Comparison of ENCODE assay signal across 12 cellular contexts in the genomic region with DNA sequence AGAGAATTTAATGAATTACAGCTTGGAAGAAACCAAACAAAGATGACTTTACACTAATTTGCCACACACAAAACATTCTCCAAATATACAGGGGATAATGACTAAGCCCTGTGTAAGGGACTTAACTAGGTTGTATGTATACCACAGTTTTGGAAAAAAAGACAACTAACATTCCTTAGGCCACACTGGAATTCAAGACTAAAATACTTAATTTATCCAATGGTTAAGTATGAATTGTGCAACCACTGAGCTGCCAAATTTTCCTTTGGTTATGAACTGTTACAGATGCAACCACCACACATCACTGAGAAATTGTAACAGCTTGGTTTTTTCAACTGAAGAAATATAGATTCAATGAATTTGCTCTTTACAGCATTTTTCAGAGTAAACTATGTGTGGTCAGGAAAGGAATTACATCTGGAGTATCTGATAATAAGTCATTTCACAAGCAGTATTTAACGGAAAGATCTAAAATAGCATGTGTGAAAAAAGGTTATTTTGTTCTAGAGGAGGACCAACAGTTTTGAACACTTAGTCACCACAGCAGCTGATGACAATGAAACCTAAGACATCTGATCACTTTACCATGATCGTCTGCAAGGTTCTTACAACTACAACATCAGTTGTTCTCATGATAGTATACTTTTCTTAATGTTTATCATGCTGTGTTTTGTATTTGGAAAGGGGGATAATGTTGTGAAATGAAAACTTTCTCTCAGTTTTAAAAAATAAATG.
DNase-seq lines count a peak whose midpoint lies in the region; ATAC-seq and TF ChIP-seq lines count a peak whose summit lies in the region.
"Had no signal": no experiment of that assay in that cellular context is flagged by ENCODE, and none has a peak within 500 bp of the region (broad histone marks: within the 10 kb centered on the region; RNA-seq: fewer than 3 reads in every experiment).

No MANE protein-coding gene starts in this region.

- in situ Hi-C loops in IMR-90 (cut with MboI; ENCODE audit: low sequenced_read_pairs), result no loop called here

- no peaks in the 10 kb centered on the region for H3K9me1 ChIP-seq in IMR-90 (ENCODE audit: insufficient read depth, low read length)

- peaks cover 13% of the 10 kb centered on the region for H3K9me3 ChIP-seq in IMR-90 (ENCODE audit: control insufficient read depth, insufficient read depth, low read length)

- POLR2A ChIA-PET in IMR-90 (lab: Charles Lee; ENCODE audit: unreplicated experiment), result interaction anchor here (0.6 to 1.8 kb wide), 2 partner anchors 14 to 112 kb away, joined by 4 read pairs; no protein-coding TSS in a partner anchor

- TF ChIP-seq RAD21 in IMR-90 (IDR thresholded peaks at IDR 0.05; ENCODE audit: low read length), result peak; percentile 16; the same call in 1 of the 2 replicates

- H3K18ac ChIP-seq in IMR-90 (ENCODE audit: low read depth, low read length), result peak overlapping the region; percentile 99

- no peaks in the 10 kb centered on the region for H3K36me3 ChIP-seq in IMR-90 (ENCODE audit: control insufficient read depth, insufficient read depth, low read length)
- H3K36me3 ChIP-seq: suprapubic skin had no signal

- no peaks in the 10 kb centered on the region for H3K27me3 ChIP-seq in IMR-90 (ENCODE audit: control insufficient read depth, insufficient read depth, low read length)
- H3K27me3 ChIP-seq: suprapubic skin had no signal

- dilution Hi-C loops in IMR-90 (cut with HindIII; ENCODE audit: low sequenced_read_pairs, unreplicated experiment), result no loop called here

- H3K14ac ChIP-seq in IMR-90 (replicated peaks; ENCODE audit: low read depth, low read length), result no peak overlapping the region

- peak overlapping the region; percentile 96; the same call in 1 of the 2 replicates for H3K4ac ChIP-seq in IMR-90 (ENCODE audit: low read depth, low read length)

- ATAC-seq in IMR-90 (ENCODE audit: low read depth) (peak; percentile 98), GM21576 (IDR thresholded peaks at IDR 0.05; ENCODE audit: unreplicated experiment) (no peak)
- ATAC-seq: psoas muscle had no signal

- no peak for TF ChIP-seq CTCF in AG09309 (IDR thresholded peaks at IDR 0.05; ENCODE audit: control insufficient read depth, insufficient read depth, low read depth, low read length, missing control alignments)
- peak; percentile 24; the same call in 1 of the 2 replicates for TF ChIP-seq CTCF in IMR-90 (conservative IDR thresholded peaks at IDR 0.05; ENCODE audit: low read depth, low read length)

- BruUV-seq in IMR-90 (replicated peaks; lab: Mats Ljungman, UMichigan), result no TSS peak

- H3K56ac ChIP-seq in IMR-90 (ENCODE audit: extremely low read depth, insufficient read depth, low read length), result peak overlapping the region; percentile 95; the same call in 1 of the 2 replicates

- intact Hi-C loops in IMR-90 (cut with micrococcal nuclease), result loop anchor here (2.0 to 10.0 kb wide), 6 partner anchors 14 to 1330 kb away; partner anchors contain the start of gene TENT5A

- CTCF ChIA-PET in IMR-90 (lab: Yijun Ruan, JAX), result interaction anchor here (0.6 to 2.2 kb wide), 7 partner anchors 11 to 211 kb away, joined by 3 to 6 read pairs (median 3); no protein-coding TSS in a partner anchor

- H4K8ac ChIP-seq in IMR-90 (ENCODE audit: low read depth in 2 of 2, low read length in 2 of 2), result peak overlapping the region; percentile 41 to 82; a peak in 1 of 4 replicates

- DNase-seq in AG09309 (ENCODE audit: low read depth) (peak; percentile 99), IMR-90 (peak; percentile 99), astrocyte of the hippocampus (ENCODE audit: low read depth, low spot score) (peak; percentile 87), kidney tubule cell (ENCODE audit: low spot score) (peak; percentile 72), NOMO-1 treated with DMSO at 0.1 percent for 48 hours (lab: John Stamatoyannopoulos, UW; ENCODE audit: unreplicated experiment) (no peak), NCI-H2029 (lab: John Stamatoyannopoulos, UW) (no peak)
- DNase-seq in activated naive CD4-positive, alpha-beta T cell (lab: John Stamatoyannopoulos, UW), result no peak
- DNase-seq: NCI-H446 treated with DMSO at 0.1 percent for 48 hours, psoas muscle had no signal

- H3K79me1 ChIP-seq in IMR-90 (ENCODE audit: low read depth in 1 of 2, low read length in 2 of 2), result no peaks in the 10 kb centered on the region

- H3K4me3 ChIP-seq in AG09309 (ENCODE audit: control insufficient read depth, low read depth, low read length) (no peak overlapping the region), IMR-90 (ENCODE audit: insufficient read depth, low read depth, low read length) (no peak overlapping the region)
- H3K4me3 ChIP-seq: psoas muscle, suprapubic skin had no signal

- no peak overlapping the region for H4K91ac ChIP-seq in IMR-90 (ENCODE audit: insufficient read depth, low read depth, low read length)

- peaks cover 7% of the 10 kb centered on the region for H3K4me1 ChIP-seq in IMR-90 (ENCODE audit: control insufficient read depth, insufficient read depth, low read length)
- H3K4me1 ChIP-seq: psoas muscle, suprapubic skin had no signal

- no peak overlapping the region for H2AFZ ChIP-seq in IMR-90 (replicated peaks; ENCODE audit: low read length, poor library complexity)

- H3K23ac ChIP-seq in IMR-90 (ENCODE audit: low read depth, low read length), result peak overlapping the region; percentile 99; the same call in 1 of the 2 replicates

- 0 out of 2 replicates have a peak overlapping the region, but pooled peaks have one; percentile 19 for H4K5ac ChIP-seq in IMR-90 (ENCODE audit: low read depth, low read length)

- H2BK20ac ChIP-seq in IMR-90 (ENCODE audit: low read depth, low read length), result peak overlapping the region; percentile 99; the same call in 1 of the 2 replicates

- peak overlapping the region; percentile 45 for H3K4me2 ChIP-seq in IMR-90 (ENCODE audit: low read depth, low read length)

- H2BK5ac ChIP-seq in IMR-90 (ENCODE audit: low read depth, low read length, poor library complexity, severe bottlenecking), result peak overlapping the region; percentile 99

- H3K27ac ChIP-seq in IMR-90 (ENCODE audit: insufficient read depth, low read length), result peak overlapping the region; percentile 90; the same call in 1 of the 2 replicates
- H3K27ac ChIP-seq: C4-2B, psoas muscle, suprapubic skin had no signal

- H3K9ac ChIP-seq in IMR-90 (ENCODE audit: low read depth, low read length), result no peak overlapping the region

- no peak overlapping the region for H2AK9ac ChIP-seq in IMR-90 (replicated peaks; ENCODE audit: low read depth, low read length, poor library complexity)

- no peak overlapping the region for H2AK5ac ChIP-seq in IMR-90 (ENCODE audit: low read depth, low read length)

- no peak for TF ChIP-seq POLR2A in IMR-90 (IDR thresholded peaks at IDR 0.05; ENCODE audit: low read depth, low read length)

- peak overlapping the region; percentile 99 for H2BK120ac ChIP-seq in IMR-90 (ENCODE audit: low read depth, low read length)

- WGBS in IMR-90 (ENCODE audit: extremely low coverage in 2 of 2, insufficient read length in 1 of 2), 2 experiments, result no CpG with 5 or more reads among the region's 2 CpGs

- no peaks in the 10 kb centered on the region for H4K20me1 ChIP-seq in IMR-90 (ENCODE audit: insufficient read depth, low read length)

- H2BK15ac ChIP-seq in IMR-90 (ENCODE audit: low read depth, low read length), result no peak overlapping the region

TF ChIP-seq in IMR-90, 13 proteins besides CTCF, POLR2A, EP300 and RAD21:
- TF ChIP-seq SMC3 (IDR thresholded peaks at IDR 0.05; ENCODE audit: low read depth, low read length), result no peak
- no peak for TF ChIP-seq MAFK (IDR thresholded peaks at IDR 0.05; ENCODE audit: low read depth, low read length)
- TF ChIP-seq, protein P1, sequence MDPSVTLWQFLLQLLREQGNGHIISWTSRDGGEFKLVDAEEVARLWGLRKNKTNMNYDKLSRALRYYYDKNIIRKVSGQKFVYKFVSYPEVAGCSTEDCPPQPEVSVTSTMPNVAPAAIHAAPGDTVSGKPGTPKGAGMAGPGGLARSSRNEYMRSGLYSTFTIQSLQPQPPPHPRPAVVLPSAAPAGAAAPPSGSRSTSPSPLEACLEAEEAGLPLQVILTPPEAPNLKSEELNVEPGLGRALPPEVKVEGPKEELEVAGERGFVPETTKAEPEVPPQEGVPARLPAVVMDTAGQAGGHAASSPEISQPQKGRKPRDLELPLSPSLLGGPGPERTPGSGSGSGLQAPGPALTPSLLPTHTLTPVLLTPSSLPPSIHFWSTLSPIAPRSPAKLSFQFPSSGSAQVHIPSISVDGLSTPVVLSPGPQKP (IDR thresholded peaks at IDR 0.05; ENCODE audit: borderline replicate concordance, low read depth, low read length), result no peak
- no peak for TF ChIP-seq CHD1 (IDR thresholded peaks at IDR 0.05; ENCODE audit: low read depth, low read length)
- TF ChIP-seq CEBPB (IDR thresholded peaks at IDR 0.05; ENCODE audit: low read depth, low read length), result peak; percentile 99
- no peak for TF ChIP-seq MAZ (IDR thresholded peaks at IDR 0.05; ENCODE audit: borderline replicate concordance, low read depth, low read length)
- TF ChIP-seq RCOR1 (IDR thresholded peaks at IDR 0.05; ENCODE audit: insufficient replicate concordance, low read length), result peak; percentile 33
- TF ChIP-seq MXI1 (IDR thresholded peaks at IDR 0.05; ENCODE audit: borderline replicate concordance, low read depth, low read length), result no peak
- peak; percentile 43 for TF ChIP-seq BHLHE40 (IDR thresholded peaks at IDR 0.05; ENCODE audit: low read depth, low read length)
- peak; percentile 44; the same call in 1 of the 2 replicates for TF ChIP-seq NFE2L2 (IDR thresholded peaks at IDR 0.05; ENCODE audit: low read depth, low read length)
- no peak for TF ChIP-seq RFX5 (IDR thresholded peaks at IDR 0.05; ENCODE audit: low read depth, low read length)
- TF ChIP-seq, protein P2, sequence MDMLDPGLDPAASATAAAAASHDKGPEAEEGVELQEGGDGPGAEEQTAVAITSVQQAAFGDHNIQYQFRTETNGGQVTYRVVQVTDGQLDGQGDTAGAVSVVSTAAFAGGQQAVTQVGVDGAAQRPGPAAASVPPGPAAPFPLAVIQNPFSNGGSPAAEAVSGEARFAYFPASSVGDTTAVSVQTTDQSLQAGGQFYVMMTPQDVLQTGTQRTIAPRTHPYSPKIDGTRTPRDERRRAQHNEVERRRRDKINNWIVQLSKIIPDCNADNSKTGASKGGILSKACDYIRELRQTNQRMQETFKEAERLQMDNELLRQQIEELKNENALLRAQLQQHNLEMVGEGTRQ (IDR thresholded peaks at IDR 0.05; ENCODE audit: low read depth, low read length), result no peak
- peak; percentile 61; the same call in 1 of the 2 replicates for TF ChIP-seq FOS (IDR thresholded peaks at IDR 0.05; ENCODE audit: low read depth, low read length)
TF ChIP-seq in IMR-90: peak in this region for 5.

Comparison
In these comparisons a context has a peak if more than half of its experiments do, and no peak if none do; other contexts are left out.
1. DNase-seq: peak in AG09309 (single experiment), IMR-90 (single experiment), astrocyte of the hippocampus (single experiment) and kidney tubule cell (single experiment); none in NOMO-1 treated with DMSO at 0.1 percent for 48 hours (single experiment), NCI-H2029 (single experiment) and activated naive CD4-positive, alpha-beta T cell (0 of 4).